In genomic region chr15:25789616-25790002, GRCh38 we compare ENCODE assay signal across 1 cellular context.
TF ChIP-seq lines count a peak whose summit lies in the region.

No MANE protein-coding gene starts in this region.

TF ChIP-seq in WTC11, 78 proteins besides CTCF, POLR2A, EP300 and RAD21 (continued from another document):
- TF ChIP-seq ZNF532 (CRISPR knock-in tag; IDR thresholded peaks at IDR 0.05; ENCODE audit: borderline replicate concordance) (no peak), SMAD4 (CRISPR knock-in tag; IDR thresholded peaks at IDR 0.05) (no peak), ZBTB21 (CRISPR knock-in tag; IDR thresholded peaks at IDR 0.05; ENCODE audit: borderline replicate concordance) (no peak), MAX (CRISPR knock-in tag; IDR thresholded peaks at IDR 0.05) (no peak), JAZF1 (CRISPR knock-in tag; IDR thresholded peaks at IDR 0.05) (no peak), ZNF317 (CRISPR knock-in tag; IDR thresholded peaks at IDR 0.05; ENCODE audit: borderline replicate concordance, low read depth) (no peak), HMGA2 (CRISPR knock-in tag; IDR thresholded peaks at IDR 0.05) (no peak), PRRX2 (CRISPR knock-in tag; IDR thresholded peaks at IDR 0.05) (no peak)
TF ChIP-seq in WTC11: peak in this region for 0.
